Comparison of ENCODE assay signal across 24 cellular contexts in the genomic region with DNA sequence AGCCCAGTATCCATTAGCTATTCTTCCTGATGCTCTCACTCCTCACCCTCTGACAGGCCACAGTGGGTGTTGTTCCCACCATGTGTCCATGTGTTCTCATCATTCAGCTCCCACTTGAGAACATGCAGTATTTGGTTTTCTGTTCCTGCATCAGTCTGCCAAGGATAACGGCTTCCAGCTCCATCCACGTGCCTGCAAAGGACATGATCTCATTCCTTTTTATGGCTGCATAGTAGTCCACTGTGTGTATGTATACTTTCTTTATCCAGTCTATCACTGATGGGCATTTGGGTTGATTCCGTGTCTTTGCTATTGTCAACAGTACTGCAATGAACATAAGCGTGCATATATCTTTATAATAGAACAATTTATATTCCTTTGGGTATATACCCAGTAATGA. TPM values are rescaled to one million over a fixed set of nuclear protein-coding genes. Genes with fewer than 3 reads are reported as not detected.
"Had no signal": no experiment of that assay in that cellular context is flagged by ENCODE, and none has a peak within 500 bp of the region (broad histone marks: within the 10 kb centered on the region; RNA-seq: fewer than 3 reads in every experiment).

No MANE protein-coding gene starts in this region.

- H3K4me3 ChIP-seq: neural progenitor cell, ovary, psoas muscle, right lobe of liver, sigmoid colon, stomach, thoracic aorta, thyroid gland, tibial nerve, upper lobe of right lung, uterus had no signal

- H3K4me1 ChIP-seq: neural progenitor cell, parathyroid adenoma, psoas muscle, right lobe of liver, thyroid gland, upper lobe of right lung, uterus had no signal

- H3K9ac ChIP-seq: neural progenitor cell, parathyroid adenoma had no signal

- FAIRE-seq: small intestine had no signal

- H3K9me3 ChIP-seq: ovary, psoas muscle, right lobe of liver, sigmoid colon, stomach, thoracic aorta, thyroid gland, tibial nerve, upper lobe of right lung, uterus had no signal

- H3K27me3 ChIP-seq: neural progenitor cell, ovary, right lobe of liver, sigmoid colon, stomach, thyroid gland, tibial nerve, upper lobe of right lung, uterus had no signal

- H3K36me3 ChIP-seq: neural progenitor cell, ovary, right lobe of liver, sigmoid colon, thoracic aorta, thyroid gland, upper lobe of right lung, uterus had no signal

- DNase-seq: natural killer cell; occipital lobe; ovary; posterior cingulate gyrus; psoas muscle; right cardiac atrium; right lobe of liver; sigmoid colon; small intestine; stimulated activated CD4-positive, alpha-beta T cell treated with anti-CD3 and anti-CD28 coated beads, Interleukin-15, amount 100 ng/mL, for 24 hours; stimulated activated CD4-positive, alpha-beta T cell treated with anti-CD3 and anti-CD28 coated beads, Interleukin-2, amount 100 ng/mL, for 24 hours; stimulated activated CD4-positive, alpha-beta T cell treated with anti-CD3 and anti-CD28 coated beads, Interleukin-2, amount 100 ng/mL, for 48 hours; stimulated activated CD4-positive, alpha-beta T cell treated with anti-CD3 and anti-CD28 coated beads, Interleukin-4, amount 100 ng/mL, for 24 hours; stimulated activated naive B cell treated with anti-CD40 and anti-IgM and Interleukin-4, amounts not matched to agents 10 μg/mL and 1 μg/mL and 100 μg/mL, for 72 hours; stimulated activated naive CD4-positive, alpha-beta T cell treated with Interleukin-2 at 50 U/mL for 16 hours; stomach; thyroid gland; upper lobe of right lung; uterus had no signal

- H3K4me2 ChIP-seq: neural progenitor cell had no signal

- H3K27ac ChIP-seq: neural progenitor cell, ovary, parathyroid adenoma, psoas muscle, right lobe of liver, sigmoid colon, stomach, thoracic aorta, thyroid gland, tibial nerve, upper lobe of right lung, uterus had no signal

- H2AFZ ChIP-seq: neural progenitor cell, parathyroid adenoma had no signal

- ATAC-seq: natural killer cell; psoas muscle; right cardiac atrium; right lobe of liver; stimulated activated effector memory CD8-positive, alpha-beta T cell treated with anti-CD3 and anti-CD28 coated beads, Interleukin-12 subunit alpha, Interleukin-12 subunit beta, amount 100 ng/mL, for 72 hours; stimulated activated naive B cell treated with anti-CD40 and anti-IgM and Interleukin-4, amounts not matched to agents 10 μg/mL and 1 μg/mL and 100 μg/mL, for 72 hours; upper lobe of right lung had no signal

RNA-seq across cellular contexts. Expression of a gene that starts 37.7 kb away (rescaled TPM):
- total RNA-seq: natural killer cell had no signal
